Comparison of ENCODE assay signal across 27 cellular contexts in genomic region chr17:74335529-74336062, GRCh38. TPM values are rescaled to one million over a fixed set of nuclear protein-coding genes. Genes with fewer than 3 reads are reported as not detected.
DNase-seq lines count a peak whose midpoint lies in the region; ATAC-seq and TF ChIP-seq lines count a peak whose summit lies in the region.
"Had no signal": no experiment of that assay in that cellular context is flagged by ENCODE, and none has a peak within 500 bp of the region (broad histone marks: within the 10 kb centered on the region; RNA-seq: fewer than 3 reads in every experiment).

No MANE protein-coding gene starts in this region.

- CTCF ChIA-PET in HEK293 (lab: Yijun Ruan, JAX) = interaction anchor here (1.3 to 2.4 kb wide), 2 partner anchors 27 to 32 kb away, joined by 4 to 8 read pairs; partner anchors contain the start of gene GPR142

- no peaks in the 10 kb centered on the region for H3K36me3 ChIP-seq in HEK293 (ENCODE audit: control insufficient read depth in 2 of 2, insufficient read depth in 1 of 2, low read length in 2 of 2)
- no peaks in the 10 kb centered on the region for H3K36me3 ChIP-seq in BE2C
- H3K36me3 ChIP-seq: HAP-1, SJSA1 had no signal

- no peaks in the 10 kb centered on the region for H3K4me1 Mint-ChIP-seq in T-helper 17 cell

- H3K36me3 Mint-ChIP-seq in T-helper 17 cell (ENCODE audit: low read depth) = no peaks in the 10 kb centered on the region
- H3K36me3 Mint-ChIP-seq: CD8-positive, alpha-beta T cell had no signal

- H3K27ac ChIP-seq in HEK293 (ENCODE audit: extremely low read depth, low read depth, low read length) (no peak overlapping the region), dorsolateral prefrontal cortex (peak overlapping the region in 56 of 59 donors; percentile 11 to 98 (median 90)), temporal lobe (ENCODE audit: low read depth, low read length) (peak overlapping the region; percentile 98)
- H3K27ac ChIP-seq: C4-2B, PC-9, SJSA1 had no signal

- H3K4me3 ChIP-seq in HEK293 (ENCODE audit: low read depth, low read length) (no peak overlapping the region), dorsolateral prefrontal cortex (no peak overlapping the region), BE2C (ENCODE audit: low read depth, low read length) (no peak overlapping the region)
- H3K4me3 ChIP-seq: GM12878, HAP-1, PC-9, SJSA1 had no signal

- no peaks in the 10 kb centered on the region for H3K4me1 ChIP-seq in HEK293 (ENCODE audit: control insufficient read depth, insufficient read depth, low read length)
- no peaks in the 10 kb centered on the region for H3K4me1 ChIP-seq in BE2C
- H3K4me1 ChIP-seq: HAP-1, SJSA1 had no signal

- H3K9me3 ChIP-seq in HEK293 (ENCODE audit: control insufficient read depth, insufficient read depth, low read depth, low read length) = no peaks in the 10 kb centered on the region
- H3K9me3 ChIP-seq in T-helper 17 cell (ENCODE audit: control insufficient read depth, low read length, poor library complexity, severe bottlenecking) = no peaks in the 10 kb centered on the region
- H3K9me3 ChIP-seq in BE2C = peaks cover 5% of the 10 kb centered on the region; the same call in 1 of the 2 replicates
- H3K9me3 ChIP-seq: Caco-2, HAP-1, SJSA1 had no signal

- intact Hi-C loops in dorsolateral prefrontal cortex (cut with DNase I) = no loop called here

- no peaks in the 10 kb centered on the region for H3K27me3 Mint-ChIP-seq in T-helper 17 cell

- H3K27ac Mint-ChIP-seq in T-helper 17 cell = peak overlapping the region; percentile 39
- H3K27ac Mint-ChIP-seq: CD8-positive, alpha-beta T cell had no signal

- TF ChIP-seq CTCF in HEK293 (tag by site-specific recombination; IDR thresholded peaks at IDR 0.05) (no peak), dorsolateral prefrontal cortex (IDR thresholded peaks at IDR 0.05 in 54 of 56, conservative IDR thresholded peaks at IDR 0.05 in 2 of 56; ENCODE audit: low read depth in 1 of 56, partially characterized antibody in 56 of 56) (no peak), BE2C (IDR thresholded peaks at IDR 0.05; ENCODE audit: low read depth, low read length) (no peak)

- no peak overlapping the region for H3K4me3 Mint-ChIP-seq in T-helper 17 cell
- H3K4me3 Mint-ChIP-seq: CD8-positive, alpha-beta T cell had no signal

- no peak for DNase-seq in T-helper 17 cell
- DNase-seq in dorsolateral prefrontal cortex = no peak
- DNase-seq in BE2C = no peak
- DNase-seq: Caco-2; CD8-positive, alpha-beta T cell; GDM1; KBM-7; MV-4-11; NCI-H1105; NCI-H1436 treated with DMSO at 0.1 percent for 48 hours; NCI-H2029 treated with DMSO at 0.1 percent for 48 hours; NCI-H226; NCI-H774; PC-9 had no signal

- POLR2A ChIA-PET in HEK293 (lab: Yijun Ruan, JAX) = interaction anchor here (0.6 kb wide), 1 partner anchor 84 kb away, joined by 3 read pairs; no protein-coding TSS in a partner anchor

- ATAC-seq in T-helper 17 cell (no peak), HG03175 (IDR thresholded peaks at IDR 0.05; ENCODE audit: unreplicated experiment) (no peak), GM19467 (IDR thresholded peaks at IDR 0.05; ENCODE audit: unreplicated experiment) (no peak)
- ATAC-seq: CD8-positive, alpha-beta T cell; GM12878; Right ventricle myocardium inferior had no signal

- H3K27me3 ChIP-seq in dorsolateral prefrontal cortex = peaks cover 0 to 4% (median 0%) of the 10 kb centered on the region in 45 donors
- peaks cover 20% of the 10 kb centered on the region for H3K27me3 ChIP-seq in BE2C

TF ChIP-seq in HEK293, 187 proteins besides CTCF, POLR2A, EP300 and RAD21:
- TF ChIP-seq ZNF707 (tag by site-specific recombination; IDR thresholded peaks at IDR 0.05) = no peak
- TF ChIP-seq ZIC2 (tag by site-specific recombination; IDR thresholded peaks at IDR 0.05) = peak; percentile 58
- no peak for TF ChIP-seq PBX3 (CRISPR knock-in tag; IDR thresholded peaks at IDR 0.05)
- TF ChIP-seq HOXA7 (CRISPR knock-in tag; IDR thresholded peaks at IDR 0.05; ENCODE audit: borderline replicate concordance) = no peak
- TF ChIP-seq ZNF280D (tag by site-specific recombination; IDR thresholded peaks at IDR 0.05) = no peak

RNA-seq across cellular contexts. Expression of gene KIF19, which starts 9.6 kb away (rescaled TPM):
- 1 to 10 TPM; 2.3 to 2.8 TPM for total RNA-seq in T-helper 17 cell
- total RNA-seq in dorsolateral prefrontal cortex = 10 to 100 TPM in 90 of 120 experiments, 1 to 10 TPM in 30; 1.0 to 84.8 (median 17.6) TPM
- under 0.01 TPM for total RNA-seq in temporal lobe
- 0.54 TPM for polyA plus RNA-seq in BE2C (2012; ENCODE audit: insufficient read depth, insufficient read length, low read depth)
- total RNA-seq: A673, Caco-2, LHCN-M2, MCF 10A, PC-9, RPMI7951, SJSA1 had no signal

RNA-seq across cellular contexts. Expression of gene BTBD17, which starts 26.1 kb away (rescaled TPM):
- total RNA-seq in T-helper 17 cell (not detected), dorsolateral prefrontal cortex (1 to 10 TPM in 98 of 120 experiments, under 1 TPM in 22; 0.28 to 6.4 (median 1.6) TPM), temporal lobe (4.4 TPM)
- 1.0 TPM for polyA plus RNA-seq in BE2C (2012; ENCODE audit: insufficient read depth, insufficient read length, low read depth)
- total RNA-seq: Caco-2; CD8-positive, alpha-beta T cell; GM12878; LHCN-M2; MCF 10A; PC-9; Right ventricle myocardium inferior; RPMI7951; SJSA1 had no signal
- polyA plus RNA-seq: GM12878 had no signal

RNA-seq across cellular contexts. Expression of gene GPR142, which starts 31.7 kb away (rescaled TPM):
- total RNA-seq in T-helper 17 cell (not detected), dorsolateral prefrontal cortex (1 to 10 TPM in 8 of 120 experiments, under 1 TPM in 41, not detected in 71; 0.29 to 1.5 (median 0.63) TPM), temporal lobe (not detected)
- not detected for polyA plus RNA-seq in BE2C (2012; ENCODE audit: insufficient read depth, insufficient read length, low read depth)
- total RNA-seq: Caco-2; CD8-positive, alpha-beta T cell; GM12878; LHCN-M2; MCF 10A; PC-9; Right ventricle myocardium inferior; RPMI7951; SJSA1 had no signal
- polyA plus RNA-seq: GM12878 had no signal
